In the genomic region with DNA sequence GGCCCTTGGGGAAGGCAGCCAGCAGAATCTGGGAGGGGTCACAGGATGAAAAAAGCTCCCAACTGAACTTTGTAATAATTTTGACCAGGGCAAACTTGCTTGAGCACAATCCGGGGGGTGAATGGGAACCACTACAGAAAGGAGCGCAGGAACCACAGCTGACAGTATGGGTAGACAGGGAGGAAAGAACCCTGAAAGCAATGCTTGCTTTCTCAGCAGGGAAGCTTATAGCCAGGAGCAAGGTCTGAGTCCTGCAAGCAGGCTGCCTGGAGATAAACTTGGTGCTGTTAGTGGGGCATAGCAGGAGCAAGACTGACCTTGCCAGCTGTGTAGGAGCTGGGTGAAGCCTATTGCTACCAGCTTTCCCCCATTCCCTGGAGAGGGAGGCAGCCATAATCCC, we compare ENCODE assay signal across 15 cellular contexts.
A peak's percentile ranks its signal among the peaks of the same experiment; 100 is the strongest.
DNase-seq lines count a peak whose midpoint lies in the region; ATAC-seq and TF ChIP-seq lines count a peak whose summit lies in the region.
"Had no signal": no experiment of that assay in that cellular context is flagged by ENCODE, and none has a peak within 500 bp of the region (broad histone marks: within the 10 kb centered on the region; RNA-seq: fewer than 3 reads in every experiment).

No MANE protein-coding gene starts in this region.

- peak overlapping the region; percentile 1 for H3K27ac Mint-ChIP-seq in glutamatergic neuron (ENCODE audit: unreplicated experiment)
- H3K27ac Mint-ChIP-seq in neural progenitor cell = peak overlapping the region; percentile 52
- H3K27ac Mint-ChIP-seq: CD8-positive, alpha-beta memory T cell; GM23338 had no signal

- intact Hi-C loops in Panc1 (cut with micrococcal nuclease; ENCODE audit: unreplicated experiment) = no loop called here

- no peaks in the 10 kb centered on the region for H3F3A ChIP-seq in neural progenitor cell (ENCODE audit: low read depth)

- peak overlapping the region; percentile 57 for H2AFZ ChIP-seq in neural progenitor cell (replicated peaks)
- H2AFZ ChIP-seq: GM23338 had no signal

- H3K9me3 Mint-ChIP-seq in glutamatergic neuron (ENCODE audit: unreplicated experiment) (peaks cover 11% of the 10 kb centered on the region), neural progenitor cell (peaks cover 22% of the 10 kb centered on the region)

- H3K79me2 ChIP-seq in neural progenitor cell (ENCODE audit: low read depth) = no peaks in the 10 kb centered on the region

- H3K4me2 ChIP-seq in BLaER1 = 0 out of 2 replicates have a peak overlapping the region, but pooled peaks have one; percentile 3
- H3K4me2 ChIP-seq in neural progenitor cell = no peak overlapping the region
- H3K4me2 ChIP-seq: GM23338 had no signal

- H3K36me3 Mint-ChIP-seq in glutamatergic neuron (ENCODE audit: unreplicated experiment) = peaks cover 47% of the 10 kb centered on the region
- H3K36me3 Mint-ChIP-seq in neural progenitor cell = no peaks in the 10 kb centered on the region

- CTCF ChIA-PET in Panc1 (lab: Charles Lee) = no interaction called here

- H3K4me1 Mint-ChIP-seq in glutamatergic neuron (ENCODE audit: low read depth, unreplicated experiment) (peaks cover 18% of the 10 kb centered on the region), neural progenitor cell (peaks cover 21% of the 10 kb centered on the region)
- H3K4me1 Mint-ChIP-seq: CD8-positive, alpha-beta memory T cell had no signal

- TF ChIP-seq CTCF in Panc1 (IDR thresholded peaks at IDR 0.05) (no peak), glutamatergic neuron (IDR thresholded peaks at IDR 0.05; ENCODE audit: partially characterized antibody, unreplicated experiment) (no peak), neural progenitor cell (IDR thresholded peaks at IDR 0.05) (no peak)

- POLR2A ChIA-PET in Panc1 (lab: Charles Lee) = no interaction called here

- H3K4me3 ChIP-seq in BLaER1 (no peak overlapping the region), Panc1 (ENCODE audit: low read depth in 2 of 2, low read length in 2 of 2) (no peak overlapping the region), neural progenitor cell (no peak overlapping the region)
- no peak overlapping the region for H3K4me3 ChIP-seq in effector memory CD4-positive, alpha-beta T cell (ENCODE audit: insufficient read depth, low read depth, low read length, poor library complexity, severe bottlenecking)
- H3K4me3 ChIP-seq: GM23338 had no signal

- H3K9me3 ChIP-seq in BLaER1 (peaks cover 61% of the 10 kb centered on the region), Panc1 (ENCODE audit: control insufficient read depth, insufficient read depth, low read depth, low read length) (peaks cover 4% of the 10 kb centered on the region; the same call in 1 of the 2 replicates), neural progenitor cell (ENCODE audit: low read depth) (no peaks in the 10 kb centered on the region)
- H3K9me3 ChIP-seq in effector memory CD4-positive, alpha-beta T cell (ENCODE audit: control insufficient read depth, low read length) = no peaks in the 10 kb centered on the region

- no peak overlapping the region for H3K9ac ChIP-seq in BLaER1
- no peak overlapping the region for H3K9ac ChIP-seq in neural progenitor cell

- H3K36me3 ChIP-seq in BLaER1 = no peaks in the 10 kb centered on the region; the same call in 1 of the 2 replicates
- no peaks in the 10 kb centered on the region for H3K36me3 ChIP-seq in Panc1 (ENCODE audit: control insufficient read depth, insufficient read depth, low read length)
- H3K36me3 ChIP-seq in neural progenitor cell = no peaks in the 10 kb centered on the region
- H3K36me3 ChIP-seq in effector memory CD4-positive, alpha-beta T cell (ENCODE audit: control insufficient read depth, insufficient read depth, low read length) = no peaks in the 10 kb centered on the region

- H3K27me3 Mint-ChIP-seq in glutamatergic neuron (ENCODE audit: unreplicated experiment) (peaks cover 1% of the 10 kb centered on the region), neural progenitor cell (ENCODE audit: insufficient read depth, low read depth) (peaks cover 8% of the 10 kb centered on the region)

- H3K4me1 ChIP-seq in BLaER1 (0 out of 2 replicates have a peak, but pooled peaks cover 10% of the 10 kb centered on the region), Panc1 (ENCODE audit: control insufficient read depth, insufficient read depth, low read length) (no peaks in the 10 kb centered on the region), neural progenitor cell (no peaks in the 10 kb centered on the region)
- H3K4me1 ChIP-seq in effector memory CD4-positive, alpha-beta T cell (ENCODE audit: control insufficient read depth, insufficient read depth, low read length, poor library complexity, severe bottlenecking) = no peaks in the 10 kb centered on the region

- H3K27ac ChIP-seq in BLaER1 (no peak overlapping the region), Panc1 (ENCODE audit: low read length) (no peak overlapping the region), neural progenitor cell (no peak overlapping the region)
- no peak overlapping the region for H3K27ac ChIP-seq in effector memory CD4-positive, alpha-beta T cell (ENCODE audit: insufficient read depth, low read length, poor library complexity, severe bottlenecking)
- H3K27ac ChIP-seq: 22Rv1 had no signal

- H3K27me3 ChIP-seq in BLaER1 (no peaks in the 10 kb centered on the region), Panc1 (ENCODE audit: control insufficient read depth, insufficient read depth, low read length) (no peaks in the 10 kb centered on the region), neural progenitor cell (no peaks in the 10 kb centered on the region)
- H3K27me3 ChIP-seq in effector memory CD4-positive, alpha-beta T cell (replicated peaks; ENCODE audit: control insufficient read depth, insufficient read depth, low read length, poor library complexity, severe bottlenecking) = no peaks in the 10 kb centered on the region

- in situ Hi-C loops in Panc1 (cut with HindIII; ENCODE audit: low pct_unique_long_range_greater_than_20kb, low sequenced_read_pairs) = no loop called here

- BruUV-seq in Panc1 (replicated peaks; lab: Mats Ljungman, UMichigan) = no TSS peak

- no peak for DNase-seq in Panc1 (ENCODE audit: low read depth, low spot score)
- no peak for DNase-seq in glutamatergic neuron
- DNase-seq in neural progenitor cell (ENCODE audit: low spot score) = no peak
- DNase-seq in NCI-H2107 (lab: John Stamatoyannopoulos, UW) = no peak
- DNase-seq in NCI-H1930 (lab: John Stamatoyannopoulos, UW) = no peak
- DNase-seq in effector memory CD4-positive, alpha-beta T cell = no peak
- DNase-seq: Caco-2; CD8-positive, alpha-beta memory T cell; DND-41; GDM1; H9 had no signal

- H3K4me3 Mint-ChIP-seq in glutamatergic neuron (ENCODE audit: unreplicated experiment) (no peak overlapping the region), neural progenitor cell (no peak overlapping the region)
- H3K4me3 Mint-ChIP-seq: CD8-positive, alpha-beta memory T cell; GM23338; H9 had no signal

- H4K20me1 ChIP-seq in BLaER1 (no peaks in the 10 kb centered on the region), neural progenitor cell (ENCODE audit: low read depth) (no peaks in the 10 kb centered on the region)

- ATAC-seq in Panc1 (peak; percentile 66; the same call in 1 of the 2 replicates), HG03159 (IDR thresholded peaks at IDR 0.05; ENCODE audit: unreplicated experiment) (no peak)
- ATAC-seq: GM23338 had no signal
